ENCODE assay signal across 8 cellular contexts in genomic region chr19:57389194-57389729, GRCh38. TPM values are rescaled to one million over a fixed set of nuclear protein-coding genes. Genes with fewer than 3 reads are reported as not detected.
DNase-seq lines count a peak whose midpoint lies in the region; ATAC-seq and TF ChIP-seq lines count a peak whose summit lies in the region.

No MANE protein-coding gene starts in this region.

- no peaks in the 10 kb centered on the region for H4K20me1 ChIP-seq in mammary epithelial cell (ENCODE audit: insufficient read depth, low read length)

- H3K4me3 ChIP-seq in AG04450 (ENCODE audit: low read depth, low read length): peak overlapping the region; percentile 21
- H3K4me3 ChIP-seq in HUES48 (ENCODE audit: low read depth, low read length): peak overlapping the region; percentile 53
- H3K4me3 ChIP-seq in mammary epithelial cell (replicated peaks in 1 of 3; ENCODE audit: insufficient read depth in 1 of 3, low read depth in 2 of 3, low read length in 3 of 3): peak overlapping the region; percentile 83 to 88 (median 84)
- peak overlapping the region in 1 of 2 donors; percentile 94 for H3K4me3 ChIP-seq in muscle layer of colon (ENCODE audit: low read depth in 1 of 2, low read length in 2 of 2)

- H3K9me3 ChIP-seq in AG04450 (ENCODE audit: control insufficient read depth, insufficient read depth, low read length) (no peaks in the 10 kb centered on the region; the same call in 1 of the 2 replicates), HUES48 (ENCODE audit: control insufficient read depth, insufficient read depth, low read length) (no peaks in the 10 kb centered on the region), mammary epithelial cell (replicated peaks; ENCODE audit: insufficient read depth, low read length) (no peaks in the 10 kb centered on the region), muscle layer of colon (ENCODE audit: low read length) (peaks cover 4% of the 10 kb centered on the region)

- DNase-seq in AG04450 (ENCODE audit: low read depth, low spot score) (no peak), mammary epithelial cell (no peak), NCI-H1048 (lab: John Stamatoyannopoulos, UW) (no peak)

- CTCF ChIA-PET in AG04450 (lab: Charles Lee): interaction anchor here (0.7 to 1.5 kb wide), 2 partner anchors 17 to 24 kb away, joined by 3 to 10 read pairs; no protein-coding TSS in a partner anchor
- CTCF ChIA-PET in mammary epithelial cell (lab: Charles Lee; ENCODE audit: low non-redundant PET): interaction anchor here (0.6 kb wide), 1 partner anchor 17 kb away, joined by 13 read pairs; no protein-coding TSS in a partner anchor

- peak overlapping the region; percentile 55 for H3K27ac ChIP-seq in AG04450 (ENCODE audit: low read depth, low read length)
- peak overlapping the region; percentile 70 for H3K27ac ChIP-seq in HUES48 (ENCODE audit: low read depth, low read length)
- peak overlapping the region; percentile 88 for H3K27ac ChIP-seq in mammary epithelial cell (ENCODE audit: insufficient read depth, low read depth, low read length)
- peak overlapping the region; percentile 43 for H3K27ac ChIP-seq in muscle layer of colon (ENCODE audit: low read depth, low read length)

- 0 out of 2 replicates have a peak overlapping the region, but pooled peaks have one; percentile 15 for H3K9ac ChIP-seq in HUES48 (ENCODE audit: low read depth, low read length)
- H3K9ac ChIP-seq in mammary epithelial cell (ENCODE audit: insufficient read depth, low read length): peak overlapping the region; percentile 91
- H3K9ac ChIP-seq in muscle layer of colon (ENCODE audit: low read length): peak overlapping the region; percentile 39

- no peak for TF ChIP-seq CTCF in AG04450 (IDR thresholded peaks at IDR 0.05; ENCODE audit: low read depth, low read length)
- TF ChIP-seq CTCF in mammary epithelial cell (conservative IDR thresholded peaks at IDR 0.05 in 1 of 2, IDR thresholded peaks at IDR 0.05 in 1 of 2; ENCODE audit: extremely low read depth in 1 of 2, insufficient read depth in 1 of 2, low read depth in 1 of 2, low read length in 2 of 2): no peak

- H3K36me3 ChIP-seq in HUES48 (ENCODE audit: control insufficient read depth, insufficient read depth, low read length): 0 out of 2 replicates have a peak, but pooled peaks cover 3% of the 10 kb centered on the region
- peaks cover 2% of the 10 kb centered on the region for H3K36me3 ChIP-seq in mammary epithelial cell (ENCODE audit: insufficient read depth, low read length)
- peaks cover 16% of the 10 kb centered on the region for H3K36me3 ChIP-seq in muscle layer of colon (ENCODE audit: insufficient read depth, low read length)

- H3K4me1 ChIP-seq in HUES48 (ENCODE audit: control insufficient read depth, insufficient read depth, low read length) (peaks cover 9% of the 10 kb centered on the region), mammary epithelial cell (ENCODE audit: insufficient read depth, low read length) (peaks cover 9% of the 10 kb centered on the region), muscle layer of colon (ENCODE audit: insufficient read depth, low read length) (peaks cover 15% of the 10 kb centered on the region)

- ATAC-seq in HG03039 (IDR thresholded peaks at IDR 0.05; ENCODE audit: unreplicated experiment): no peak
- no peak for ATAC-seq in GM21526 (IDR thresholded peaks at IDR 0.05; ENCODE audit: low FRiP score, unreplicated experiment)
- no peak for ATAC-seq in GM19397 (IDR thresholded peaks at IDR 0.05; ENCODE audit: unreplicated experiment)

- in situ Hi-C loops in mammary epithelial cell (cut with MboI; ENCODE audit: low sequenced_read_pairs in 2 of 2): no loop called here

- 64% methylated on average over 10 of the region's 11 CpGs for WGBS in mammary epithelial cell (ENCODE audit: low coverage, missing lambda C conversion rate)

- peak overlapping the region; percentile 66 for H3K4me2 ChIP-seq in mammary epithelial cell (ENCODE audit: insufficient read depth, low read depth, low read length)

- peaks cover 45% of the 10 kb centered on the region for H3K79me2 ChIP-seq in mammary epithelial cell (ENCODE audit: insufficient read depth, low read length)

- intact Hi-C loops in mammary epithelial cell (cut with micrococcal nuclease): loop anchor here (1.0 kb wide), 2 partner anchors 26 to 149 kb away; partner anchors contain the start of genes TRAPPC2B, ZNF547 and ZNF805

- H3K27me3 ChIP-seq in AG04450 (ENCODE audit: control insufficient read depth, insufficient read depth, low read length) (no peaks in the 10 kb centered on the region), HUES48 (ENCODE audit: control insufficient read depth, insufficient read depth, low read length) (no peaks in the 10 kb centered on the region), mammary epithelial cell (ENCODE audit: insufficient read depth, low read length) (no peaks in the 10 kb centered on the region), muscle layer of colon (ENCODE audit: control insufficient read depth in 1 of 2, insufficient read depth in 2 of 2, low read length in 2 of 2) (no peaks in the 10 kb centered on the region)

- POLR2A ChIA-PET in AG04450 (lab: Yijun Ruan, JAX): interaction anchor here (0.6 to 1.6 kb wide), 6 partner anchors 10 to 782 kb away, joined by 3 to 6 read pairs (median 4); partner anchors contain the start of genes TRAPPC2B and ZNF547

- BruUV-seq in mammary epithelial cell (replicated peaks; lab: Mats Ljungman, UMichigan): TSS peak; percentile 46

- dilution Hi-C loops in mammary epithelial cell (cut with HindIII; ENCODE audit: low sequenced_read_pairs): no loop called here

- peak overlapping the region; percentile 97 for H2AFZ ChIP-seq in mammary epithelial cell (ENCODE audit: low read depth, low read length)

RNA-seq across cellular contexts. Expression of gene ZNF548, which starts 0.4 kb away (rescaled TPM):
- polyA plus RNA-seq in AG04450 (2011; rRNA removed) (12.7 and 14.2 TPM in 2 replicates), mammary epithelial cell (6.8 TPM)
- polyA minus RNA-seq in AG04450 (2011; rRNA and poly(A)+ RNA removed): 21.8 and 23.5 TPM in 2 replicates
- total RNA-seq in mammary epithelial cell: 10 to 100 TPM; 15.2 to 25.8 TPM
- polyA minus RNA-seq in mammary epithelial cell: 8.3 TPM

RNA-seq across cellular contexts. Expression of gene ZNF17, which starts 21.7 kb away (rescaled TPM):
- 5.7 and 6.4 TPM in 2 replicates for polyA plus RNA-seq in AG04450 (2011; rRNA removed)
- 30.1 and 35.3 TPM in 2 replicates for polyA minus RNA-seq in AG04450 (2011; rRNA and poly(A)+ RNA removed)
- 10 to 100 TPM in 1 of 2 donors, 1 to 10 TPM in 1; 6.0 to 13.8 TPM for total RNA-seq in mammary epithelial cell
- 3.3 TPM for polyA plus RNA-seq in mammary epithelial cell
- 6.5 TPM for polyA minus RNA-seq in mammary epithelial cell

RNA-seq across cellular contexts. Expression of gene TRAPPC2B, which starts 25.9 kb away (rescaled TPM):
- polyA plus RNA-seq in AG04450 (2011; rRNA removed) (16.5 and 19.6 TPM in 2 replicates), mammary epithelial cell (16.3 TPM)
- 8.3 and 10.5 TPM in 2 replicates for polyA minus RNA-seq in AG04450 (2011; rRNA and poly(A)+ RNA removed)
- total RNA-seq in mammary epithelial cell: 1 to 10 TPM; 4.9 to 9.3 TPM
- not detected for polyA minus RNA-seq in mammary epithelial cell

RNA-seq across cellular contexts. Expression of gene ZNF547, which starts 25.9 kb away (rescaled TPM):
- polyA plus RNA-seq in AG04450 (2011; rRNA removed): 3.3 and 3.7 TPM in 2 replicates
- 5.6 and 12.2 TPM in 2 replicates for polyA minus RNA-seq in AG04450 (2011; rRNA and poly(A)+ RNA removed)
- total RNA-seq in mammary epithelial cell: 1 to 10 TPM; 2.3 to 4.3 TPM
- polyA plus RNA-seq in mammary epithelial cell: 1.8 TPM
- polyA minus RNA-seq in mammary epithelial cell: 2.9 TPM

RNA-seq across cellular contexts. Expression of gene ZNF304, which starts 38.2 kb away (rescaled TPM):
- 7.1 and 7.8 TPM in 2 replicates for polyA plus RNA-seq in AG04450 (2011; rRNA removed)
- 12.7 and 16.1 TPM in 2 replicates for polyA minus RNA-seq in AG04450 (2011; rRNA and poly(A)+ RNA removed)
- 10 to 100 TPM in 1 of 2 donors, 1 to 10 TPM in 1; 8.0 to 16.5 TPM for total RNA-seq in mammary epithelial cell
- polyA plus RNA-seq in mammary epithelial cell: 5.5 TPM
- polyA minus RNA-seq in mammary epithelial cell: 8.2 TPM

Comparison
In these comparisons a context has a peak if more than half of its experiments do, and no peak if none do; other contexts are left out.
1. H3K9ac ChIP-seq: peak in every context shown above with its lines; median percentile 91 in mammary epithelial cell; 39 in muscle layer of colon; 15 in HUES48.